Comparison of ENCODE assay signal across 9 cellular contexts in genomic region chr1:211036701-211037494, GRCh38.
DNase-seq lines count a peak whose midpoint lies in the region; ATAC-seq and TF ChIP-seq lines count a peak whose summit lies in the region.
"Had no signal": no experiment of that assay in that cellular context is flagged by ENCODE, and none has a peak within 500 bp of the region (broad histone marks: within the 10 kb centered on the region; RNA-seq: fewer than 3 reads in every experiment).

No MANE protein-coding gene starts in this region.

- POLR2A ChIA-PET in AG04449 (lab: Yijun Ruan, JAX), result interaction anchor here (0.7 kb wide), 1 partner anchor 1126 kb away, joined by 4 read pairs; no protein-coding TSS in a partner anchor

- intact Hi-C loops in Right ventricle myocardium superior (cut with DNase I) (no loop called here), Right ventricle myocardium inferior (cut with DNase I) (no loop called here)

- H3K36me3 ChIP-seq in SJSA1, result no peaks in the 10 kb centered on the region

- no peak for TF ChIP-seq CTCF in AG04449 (IDR thresholded peaks at IDR 0.05; ENCODE audit: insufficient read depth, low read length, missing control alignments)
- no peak for TF ChIP-seq CTCF in foreskin fibroblast (IDR thresholded peaks at IDR 0.05; ENCODE audit: low read depth, low read length)

- CTCF ChIA-PET in AG04449 (lab: Yijun Ruan, JAX), result interaction anchor here (0.9 kb wide), 1 partner anchor 676 kb away, joined by 4 read pairs; no protein-coding TSS in a partner anchor

- peak overlapping the region; percentile 95 for H3K27ac ChIP-seq in SJSA1

- peaks cover 30% of the 10 kb centered on the region for H3K4me1 ChIP-seq in SJSA1 (replicated peaks)

- ATAC-seq in Right ventricle myocardium superior (ENCODE audit: poor library complexity), result no peak
- no peak for ATAC-seq in GM18517 (IDR thresholded peaks at IDR 0.05; ENCODE audit: unreplicated experiment)
- no peak for ATAC-seq in Right ventricle myocardium inferior

- H3K27me3 ChIP-seq in SJSA1 (replicated peaks), result no peaks in the 10 kb centered on the region

- DNase-seq in AG04449 (ENCODE audit: low read depth, low spot score) (peak; percentile 90), GM04503 (ENCODE audit: low read depth) (peak; percentile 93), SJSA1 (ENCODE audit: low read depth in 1 of 2, low spot score in 2 of 2) (peak; percentile 93 to 96), foreskin fibroblast (peak; percentile 88 to 90), Right ventricle myocardium superior (no peak), Right ventricle myocardium inferior (ENCODE audit: missing footprints) (no peak), SHP77 (lab: John Stamatoyannopoulos, UW) (no peak)
- DNase-seq: activated B cell treated with CpG ODN at 0.5 μM for 24 hours had no signal

- peaks cover 5% of the 10 kb centered on the region; the same call in 1 of the 2 replicates for H3K9me3 ChIP-seq in SJSA1 (replicated peaks)

- H3K4me3 ChIP-seq in AG04449 (ENCODE audit: low read depth, low read length) (no peak overlapping the region), SJSA1 (no peak overlapping the region), foreskin fibroblast (ENCODE audit: low read depth in 1 of 2, low read length in 2 of 2) (no peak overlapping the region)

Comparison
In these comparisons a context has a peak if more than half of its experiments do, and no peak if none do; other contexts are left out.
1. DNase-seq: peak in AG04449 (single experiment), GM04503 (single experiment), SJSA1 (2 of 2) and foreskin fibroblast (2 of 2); none in Right ventricle myocardium superior (single experiment), Right ventricle myocardium inferior (single experiment) and SHP77 (0 of 2).